In the genomic region with DNA sequence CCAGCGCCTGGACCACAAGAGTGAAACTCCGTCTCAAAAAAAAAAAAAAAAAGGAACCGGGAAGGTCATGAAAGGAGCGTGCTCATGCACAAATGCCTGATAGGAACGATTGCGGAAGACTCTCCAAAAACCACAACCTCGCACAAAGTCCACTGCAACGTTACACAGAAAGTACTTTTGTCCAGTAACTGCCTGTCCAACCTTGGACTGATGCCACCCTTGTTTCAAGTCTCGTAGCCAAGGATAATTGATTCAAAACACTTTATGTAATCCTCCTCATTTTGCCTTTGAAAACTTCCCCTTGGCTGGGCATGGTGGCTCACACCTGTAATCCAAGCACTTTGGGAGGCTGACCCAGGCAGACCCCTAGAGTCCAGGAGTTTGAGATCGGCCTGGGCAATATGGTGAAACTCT, we compare ENCODE assay signal across 1 cellular context.
TF ChIP-seq lines count a peak whose summit lies in the region.

No MANE protein-coding gene starts in this region.

TF ChIP-seq in HepG2, 621 proteins besides CTCF, POLR2A, EP300 and RAD21 (continued from another document and continues in another):
- TF ChIP-seq, protein P1, sequence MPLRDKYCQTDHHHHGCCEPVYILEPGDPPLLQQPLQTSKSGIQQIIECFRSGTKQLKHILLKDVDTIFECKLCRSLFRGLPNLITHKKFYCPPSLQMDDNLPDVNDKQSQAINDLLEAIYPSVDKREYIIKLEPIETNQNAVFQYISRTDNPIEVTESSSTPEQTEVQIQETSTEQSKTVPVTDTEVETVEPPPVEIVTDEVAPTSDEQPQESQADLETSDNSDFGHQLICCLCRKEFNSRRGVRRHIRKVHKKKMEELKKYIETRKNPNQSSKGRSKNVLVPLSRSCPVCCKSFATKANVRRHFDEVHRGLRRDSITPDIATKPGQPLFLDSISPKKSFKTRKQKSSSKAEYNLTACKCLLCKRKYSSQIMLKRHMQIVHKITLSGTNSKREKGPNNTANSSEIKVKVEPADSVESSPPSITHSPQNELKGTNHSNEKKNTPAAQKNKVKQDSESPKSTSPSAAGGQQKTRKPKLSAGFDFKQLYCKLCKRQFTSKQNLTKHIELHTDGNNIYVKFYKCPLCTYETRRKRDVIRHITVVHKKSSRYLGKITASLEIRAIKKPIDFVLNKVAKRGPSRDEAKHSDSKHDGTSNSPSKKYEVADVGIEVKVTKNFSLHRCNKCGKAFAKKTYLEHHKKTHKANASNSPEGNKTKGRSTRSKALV (CRISPR knock-in tag; IDR thresholded peaks at IDR 0.05): no peak
- TF ChIP-seq KLF11 (CRISPR knock-in tag; IDR thresholded peaks at IDR 0.05) (no peak), NFKBIZ (CRISPR knock-in tag; IDR thresholded peaks at IDR 0.05) (no peak), TCF7 (IDR thresholded peaks at IDR 0.05; ENCODE audit: low read depth) (peak; percentile 49), ZNF235 (CRISPR knock-in tag; IDR thresholded peaks at IDR 0.05; ENCODE audit: borderline replicate concordance) (no peak), NCOA2 (CRISPR knock-in tag; IDR thresholded peaks at IDR 0.05) (peak; percentile 95), AGO1 (IDR thresholded peaks at IDR 0.05; ENCODE audit: low read depth, low read length, poor library complexity, severe bottlenecking) (no peak), ATF7 (IDR thresholded peaks at IDR 0.05) (0 out of 2 replicates have a peak, but pooled peaks have one; percentile 20), ATF7 (CRISPR knock-in tag; IDR thresholded peaks at IDR 0.05) (no peak), ZNF251 (CRISPR knock-in tag; IDR thresholded peaks at IDR 0.05) (no peak), ISX (CRISPR knock-in tag; conservative IDR thresholded peaks at IDR 0.05) (no peak), ZFP90 (CRISPR knock-in tag; IDR thresholded peaks at IDR 0.05; ENCODE audit: borderline replicate concordance) (no peak), ZNF775 (CRISPR knock-in tag; IDR thresholded peaks at IDR 0.05; ENCODE audit: borderline replicate concordance) (no peak), ZNF672 (CRISPR knock-in tag; IDR thresholded peaks at IDR 0.05) (no peak), KDM6A (CRISPR knock-in tag; IDR thresholded peaks at IDR 0.05; ENCODE audit: low read depth) (peak; percentile 61), ZFAT (CRISPR knock-in tag; conservative IDR thresholded peaks at IDR 0.05) (0 out of 2 replicates have a peak, but pooled peaks have one; percentile 27), HOXD1 (CRISPR knock-in tag; IDR thresholded peaks at IDR 0.05) (no peak), ZNF644 (CRISPR knock-in tag; IDR thresholded peaks at IDR 0.05; ENCODE audit: low read depth) (peak; percentile 51; the same call in 1 of the 2 replicates), HCFC1 (IDR thresholded peaks at IDR 0.05; ENCODE audit: low read depth, low read length) (no peak), ZNF598 (CRISPR knock-in tag; IDR thresholded peaks at IDR 0.05; ENCODE audit: borderline replicate concordance) (no peak), ATM (IDR thresholded peaks at IDR 0.05; ENCODE audit: borderline replicate concordance) (no peak), ZMYM4 (CRISPR knock-in tag; IDR thresholded peaks at IDR 0.05) (peak; percentile 57; the same call in 1 of the 2 replicates), KLF16 (CRISPR knock-in tag; IDR thresholded peaks at IDR 0.05) (peak in 1 of 2 experiments; percentile 63; a peak in 2 of 4 replicates), ZSCAN30 (CRISPR knock-in tag; IDR thresholded peaks at IDR 0.05) (no peak), ZNF839 (CRISPR knock-in tag; IDR thresholded peaks at IDR 0.05; ENCODE audit: borderline replicate concordance) (no peak), ZNF703 (CRISPR knock-in tag; IDR thresholded peaks at IDR 0.05; ENCODE audit: borderline replicate concordance) (0 out of 2 replicates have a peak, but pooled peaks have one; percentile 59), HNRNPUL1 (IDR thresholded peaks at IDR 0.05; ENCODE audit: low read depth, low read length) (no peak), ZNF773 (CRISPR knock-in tag; IDR thresholded peaks at IDR 0.05; ENCODE audit: borderline replicate concordance) (no peak), SATB2 (CRISPR knock-in tag; IDR thresholded peaks at IDR 0.05) (no peak), ZNF678 (CRISPR knock-in tag; IDR thresholded peaks at IDR 0.05) (no peak), U2AF2 (IDR thresholded peaks at IDR 0.05; ENCODE audit: low read depth, low read length) (no peak), EHMT2 (IDR thresholded peaks at IDR 0.05; ENCODE audit: borderline replicate concordance, low read depth, low read length) (no peak; the same call in 1 of the 2 replicates), BORCS8-MEF2B (CRISPR knock-in tag; IDR thresholded peaks at IDR 0.05) (peak; percentile 47; the same call in 1 of the 2 replicates)
- TF ChIP-seq, protein P2, sequence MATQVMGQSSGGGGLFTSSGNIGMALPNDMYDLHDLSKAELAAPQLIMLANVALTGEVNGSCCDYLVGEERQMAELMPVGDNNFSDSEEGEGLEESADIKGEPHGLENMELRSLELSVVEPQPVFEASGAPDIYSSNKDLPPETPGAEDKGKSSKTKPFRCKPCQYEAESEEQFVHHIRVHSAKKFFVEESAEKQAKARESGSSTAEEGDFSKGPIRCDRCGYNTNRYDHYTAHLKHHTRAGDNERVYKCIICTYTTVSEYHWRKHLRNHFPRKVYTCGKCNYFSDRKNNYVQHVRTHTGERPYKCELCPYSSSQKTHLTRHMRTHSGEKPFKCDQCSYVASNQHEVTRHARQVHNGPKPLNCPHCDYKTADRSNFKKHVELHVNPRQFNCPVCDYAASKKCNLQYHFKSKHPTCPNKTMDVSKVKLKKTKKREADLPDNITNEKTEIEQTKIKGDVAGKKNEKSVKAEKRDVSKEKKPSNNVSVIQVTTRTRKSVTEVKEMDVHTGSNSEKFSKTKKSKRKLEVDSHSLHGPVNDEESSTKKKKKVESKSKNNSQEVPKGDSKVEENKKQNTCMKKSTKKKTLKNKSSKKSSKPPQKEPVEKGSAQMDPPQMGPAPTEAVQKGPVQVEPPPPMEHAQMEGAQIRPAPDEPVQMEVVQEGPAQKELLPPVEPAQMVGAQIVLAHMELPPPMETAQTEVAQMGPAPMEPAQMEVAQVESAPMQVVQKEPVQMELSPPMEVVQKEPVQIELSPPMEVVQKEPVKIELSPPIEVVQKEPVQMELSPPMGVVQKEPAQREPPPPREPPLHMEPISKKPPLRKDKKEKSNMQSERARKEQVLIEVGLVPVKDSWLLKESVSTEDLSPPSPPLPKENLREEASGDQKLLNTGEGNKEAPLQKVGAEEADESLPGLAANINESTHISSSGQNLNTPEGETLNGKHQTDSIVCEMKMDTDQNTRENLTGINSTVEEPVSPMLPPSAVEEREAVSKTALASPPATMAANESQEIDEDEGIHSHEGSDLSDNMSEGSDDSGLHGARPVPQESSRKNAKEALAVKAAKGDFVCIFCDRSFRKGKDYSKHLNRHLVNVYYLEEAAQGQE (IDR thresholded peaks at IDR 0.05; ENCODE audit: borderline replicate concordance in 1 of 2, low read depth in 1 of 2, low read length in 2 of 2): peak in 1 of 2 experiments; percentile 63; a peak in 1 of 4 replicates
- TF ChIP-seq, protein P3, sequence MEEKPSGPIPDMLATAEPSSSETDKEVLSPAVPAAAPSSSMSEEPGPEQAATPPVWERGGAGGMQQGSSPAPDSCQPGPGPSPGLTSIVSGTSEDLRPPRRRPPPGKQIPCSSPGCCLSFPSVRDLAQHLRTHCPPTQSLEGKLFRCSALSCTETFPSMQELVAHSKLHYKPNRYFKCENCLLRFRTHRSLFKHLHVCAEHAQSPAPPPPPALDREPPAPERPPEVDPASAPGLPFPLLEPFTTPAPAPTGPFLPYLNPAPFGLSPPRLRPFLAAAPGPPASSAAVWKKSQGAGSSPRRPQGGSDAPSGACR (CRISPR knock-in tag; IDR thresholded peaks at IDR 0.05): no peak
- TF ChIP-seq, protein P4, sequence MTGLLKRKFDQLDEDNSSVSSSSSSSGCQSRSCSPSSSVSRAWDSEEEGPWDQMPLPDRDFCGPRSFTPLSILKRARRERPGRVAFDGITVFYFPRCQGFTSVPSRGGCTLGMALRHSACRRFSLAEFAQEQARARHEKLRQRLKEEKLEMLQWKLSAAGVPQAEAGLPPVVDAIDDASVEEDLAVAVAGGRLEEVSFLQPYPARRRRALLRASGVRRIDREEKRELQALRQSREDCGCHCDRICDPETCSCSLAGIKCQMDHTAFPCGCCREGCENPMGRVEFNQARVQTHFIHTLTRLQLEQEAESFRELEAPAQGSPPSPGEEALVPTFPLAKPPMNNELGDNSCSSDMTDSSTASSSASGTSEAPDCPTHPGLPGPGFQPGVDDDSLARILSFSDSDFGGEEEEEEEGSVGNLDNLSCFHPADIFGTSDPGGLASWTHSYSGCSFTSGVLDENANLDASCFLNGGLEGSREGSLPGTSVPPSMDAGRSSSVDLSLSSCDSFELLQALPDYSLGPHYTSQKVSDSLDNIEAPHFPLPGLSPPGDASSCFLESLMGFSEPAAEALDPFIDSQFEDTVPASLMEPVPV (CRISPR knock-in tag; IDR thresholded peaks at IDR 0.05): no peak; the same call in 1 of the 2 replicates
- TF ChIP-seq, protein P5, sequence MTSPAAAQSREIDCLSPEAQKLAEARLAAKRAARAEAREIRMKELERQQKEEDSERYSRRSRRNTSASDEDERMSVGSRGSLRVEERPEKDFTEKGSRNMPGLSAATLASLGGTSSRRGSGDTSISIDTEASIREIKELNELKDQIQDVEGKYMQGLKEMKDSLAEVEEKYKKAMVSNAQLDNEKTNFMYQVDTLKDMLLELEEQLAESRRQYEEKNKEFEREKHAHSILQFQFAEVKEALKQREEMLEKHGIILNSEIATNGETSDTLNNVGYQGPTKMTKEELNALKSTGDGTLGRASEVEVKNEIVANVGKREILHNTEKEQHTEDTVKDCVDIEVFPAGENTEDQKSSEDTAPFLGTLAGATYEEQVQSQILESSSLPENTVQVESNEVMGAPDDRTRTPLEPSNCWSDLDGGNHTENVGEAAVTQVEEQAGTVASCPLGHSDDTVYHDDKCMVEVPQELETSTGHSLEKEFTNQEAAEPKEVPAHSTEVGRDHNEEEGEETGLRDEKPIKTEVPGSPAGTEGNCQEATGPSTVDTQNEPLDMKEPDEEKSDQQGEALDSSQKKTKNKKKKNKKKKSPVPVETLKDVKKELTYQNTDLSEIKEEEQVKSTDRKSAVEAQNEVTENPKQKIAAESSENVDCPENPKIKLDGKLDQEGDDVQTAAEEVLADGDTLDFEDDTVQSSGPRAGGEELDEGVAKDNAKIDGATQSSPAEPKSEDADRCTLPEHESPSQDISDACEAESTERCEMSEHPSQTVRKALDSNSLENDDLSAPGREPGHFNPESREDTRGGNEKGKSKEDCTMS (CRISPR knock-in tag; conservative IDR thresholded peaks at IDR 0.05): no peak
- TF ChIP-seq, protein P6, sequence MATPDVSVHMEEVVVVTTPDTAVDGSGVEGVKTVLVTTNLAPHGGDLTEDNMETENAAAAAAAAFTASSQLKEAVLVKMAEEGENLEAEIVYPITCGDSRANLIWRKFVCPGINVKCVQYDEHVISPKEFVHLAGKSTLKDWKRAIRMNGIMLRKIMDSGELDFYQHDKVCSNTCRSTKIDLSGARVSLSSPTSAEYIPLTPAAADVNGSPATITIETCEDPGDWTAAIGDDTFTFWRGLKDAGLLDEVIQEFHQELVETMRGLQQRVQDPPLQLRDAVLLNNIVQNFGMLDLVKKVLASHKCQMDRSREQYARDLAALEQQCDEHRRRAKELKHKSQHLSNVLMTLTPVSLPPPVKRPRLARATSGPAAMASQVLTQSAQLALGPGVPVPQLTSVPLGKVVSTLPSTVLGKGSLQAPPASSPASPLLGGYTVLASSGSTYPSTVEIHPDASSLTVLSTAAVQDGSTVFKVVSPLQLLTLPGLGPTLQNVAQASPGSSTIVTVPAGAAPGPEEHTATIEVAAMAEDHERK (CRISPR knock-in tag; IDR thresholded peaks at IDR 0.05; ENCODE audit: low read depth): no peak
- TF ChIP-seq, protein P7, sequence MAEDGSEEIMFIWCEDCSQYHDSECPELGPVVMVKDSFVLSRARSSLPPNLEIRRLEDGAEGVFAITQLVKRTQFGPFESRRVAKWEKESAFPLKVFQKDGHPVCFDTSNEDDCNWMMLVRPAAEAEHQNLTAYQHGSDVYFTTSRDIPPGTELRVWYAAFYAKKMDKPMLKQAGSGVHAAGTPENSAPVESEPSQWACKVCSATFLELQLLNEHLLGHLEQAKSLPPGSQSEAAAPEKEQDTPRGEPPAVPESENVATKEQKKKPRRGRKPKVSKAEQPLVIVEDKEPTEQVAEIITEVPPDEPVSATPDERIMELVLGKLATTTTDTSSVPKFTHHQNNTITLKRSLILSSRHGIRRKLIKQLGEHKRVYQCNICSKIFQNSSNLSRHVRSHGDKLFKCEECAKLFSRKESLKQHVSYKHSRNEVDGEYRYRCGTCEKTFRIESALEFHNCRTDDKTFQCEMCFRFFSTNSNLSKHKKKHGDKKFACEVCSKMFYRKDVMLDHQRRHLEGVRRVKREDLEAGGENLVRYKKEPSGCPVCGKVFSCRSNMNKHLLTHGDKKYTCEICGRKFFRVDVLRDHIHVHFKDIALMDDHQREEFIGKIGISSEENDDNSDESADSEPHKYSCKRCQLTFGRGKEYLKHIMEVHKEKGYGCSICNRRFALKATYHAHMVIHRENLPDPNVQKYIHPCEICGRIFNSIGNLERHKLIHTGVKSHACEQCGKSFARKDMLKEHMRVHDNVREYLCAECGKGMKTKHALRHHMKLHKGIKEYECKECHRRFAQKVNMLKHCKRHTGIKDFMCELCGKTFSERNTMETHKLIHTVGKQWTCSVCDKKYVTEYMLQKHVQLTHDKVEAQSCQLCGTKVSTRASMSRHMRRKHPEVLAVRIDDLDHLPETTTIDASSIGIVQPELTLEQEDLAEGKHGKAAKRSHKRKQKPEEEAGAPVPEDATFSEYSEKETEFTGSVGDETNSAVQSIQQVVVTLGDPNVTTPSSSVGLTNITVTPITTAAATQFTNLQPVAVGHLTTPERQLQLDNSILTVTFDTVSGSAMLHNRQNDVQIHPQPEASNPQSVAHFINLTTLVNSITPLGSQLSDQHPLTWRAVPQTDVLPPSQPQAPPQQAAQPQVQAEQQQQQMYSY (CRISPR knock-in tag; IDR thresholded peaks at IDR 0.05): no peak; the same call in 1 of the 2 replicates
- TF ChIP-seq, protein P8, sequence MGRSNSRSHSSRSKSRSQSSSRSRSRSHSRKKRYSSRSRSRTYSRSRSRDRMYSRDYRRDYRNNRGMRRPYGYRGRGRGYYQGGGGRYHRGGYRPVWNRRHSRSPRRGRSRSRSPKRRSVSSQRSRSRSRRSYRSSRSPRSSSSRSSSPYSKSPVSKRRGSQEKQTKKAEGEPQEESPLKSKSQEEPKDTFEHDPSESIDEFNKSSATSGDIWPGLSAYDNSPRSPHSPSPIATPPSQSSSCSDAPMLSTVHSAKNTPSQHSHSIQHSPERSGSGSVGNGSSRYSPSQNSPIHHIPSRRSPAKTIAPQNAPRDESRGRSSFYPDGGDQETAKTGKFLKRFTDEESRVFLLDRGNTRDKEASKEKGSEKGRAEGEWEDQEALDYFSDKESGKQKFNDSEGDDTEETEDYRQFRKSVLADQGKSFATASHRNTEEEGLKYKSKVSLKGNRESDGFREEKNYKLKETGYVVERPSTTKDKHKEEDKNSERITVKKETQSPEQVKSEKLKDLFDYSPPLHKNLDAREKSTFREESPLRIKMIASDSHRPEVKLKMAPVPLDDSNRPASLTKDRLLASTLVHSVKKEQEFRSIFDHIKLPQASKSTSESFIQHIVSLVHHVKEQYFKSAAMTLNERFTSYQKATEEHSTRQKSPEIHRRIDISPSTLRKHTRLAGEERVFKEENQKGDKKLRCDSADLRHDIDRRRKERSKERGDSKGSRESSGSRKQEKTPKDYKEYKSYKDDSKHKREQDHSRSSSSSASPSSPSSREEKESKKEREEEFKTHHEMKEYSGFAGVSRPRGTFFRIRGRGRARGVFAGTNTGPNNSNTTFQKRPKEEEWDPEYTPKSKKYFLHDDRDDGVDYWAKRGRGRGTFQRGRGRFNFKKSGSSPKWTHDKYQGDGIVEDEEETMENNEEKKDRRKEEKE (IDR thresholded peaks at IDR 0.05): no peak
